Comparison of ENCODE assay signal across 22 cellular contexts in genomic region chr4:113112341-113112978, GRCh38.
DNase-seq lines count a peak whose midpoint lies in the region.
"Had no signal": no experiment of that assay in that cellular context is flagged by ENCODE, and none has a peak within 500 bp of the region (broad histone marks: within the 10 kb centered on the region; RNA-seq: fewer than 3 reads in every experiment).

No MANE protein-coding gene starts in this region.

- no CpG with 5 or more reads among the region's 2 CpGs for WGBS in mesendoderm (ENCODE audit: extremely low coverage, insufficient coverage, low lambda C conversion rate)

- peak overlapping the region; percentile 37 for H3K56ac ChIP-seq in mesendoderm (ENCODE audit: low read length)

- no peak overlapping the region for H2BK15ac ChIP-seq in mesendoderm (replicated peaks; ENCODE audit: low read depth)

- no peak overlapping the region for H3K27ac ChIP-seq in mesendoderm (ENCODE audit: low read depth, low read length)
- H3K27ac ChIP-seq: HL-60 had no signal

- no peak overlapping the region for H2BK5ac ChIP-seq in mesendoderm (ENCODE audit: low read length)

- H3K4ac ChIP-seq in mesendoderm (ENCODE audit: low read depth, low read length), result no peak overlapping the region

- no peak overlapping the region for H2AK5ac ChIP-seq in mesendoderm (ENCODE audit: low read length)

- no peak overlapping the region for H3K4me2 ChIP-seq in mesendoderm (ENCODE audit: low read length)

- no peaks in the 10 kb centered on the region for H3K36me3 ChIP-seq in mesendoderm (ENCODE audit: control insufficient read depth, insufficient read depth, low read length)
- H3K36me3 ChIP-seq: MG63 had no signal

- H3K23ac ChIP-seq in mesendoderm (ENCODE audit: low read length), result no peak overlapping the region

- no peaks in the 10 kb centered on the region for H3K79me2 ChIP-seq in mesendoderm (ENCODE audit: control insufficient read depth, insufficient read depth, low read length)

- H3K79me1 ChIP-seq in mesendoderm (ENCODE audit: low read length), result no peaks in the 10 kb centered on the region

- DNase-seq in NCI-H82 (lab: John Stamatoyannopoulos, UW) (peak; percentile 35), NCI-H82 treated with DMSO at 0.1 percent for 48 hours (lab: John Stamatoyannopoulos, UW; ENCODE audit: unreplicated experiment) (no peak), SKM-1 (lab: John Stamatoyannopoulos, UW; ENCODE audit: unreplicated experiment) (peak; percentile 22), mesendoderm (no peak), NCI-H187 treated with DMSO at 0.1 percent for 48 hours (lab: John Stamatoyannopoulos, UW) (no peak), globus pallidus (ENCODE audit: low spot score) (no peak), T-helper 1 cell (no peak)
- no peak for DNase-seq in stimulated activated naive CD4-positive, alpha-beta T cell treated with Interleukin-2 at 50 U/mL for 16 hours (lab: John Stamatoyannopoulos, UW)
- DNase-seq: DMS 273 treated with DMSO at 0.1 percent for 48 hours; GDM1; H7; IMR-90; MG63; NCI-H1092; NCI-H1436 treated with DMSO at 0.1 percent for 48 hours; NCI-H2029 treated with DMSO at 0.1 percent for 48 hours; NCI-H2171 treated with DMSO at 0.1 percent for 48 hours; NCI-H446; NCI-H526 treated with DMSO at 0.1 percent for 48 hours; NK-92 treated with Interleukin-12 subunit alpha and Interleukin-12 subunit beta, amount 100 ng/mL, for 24 hours; Right ventricle myocardium superior had no signal

- H3K4me1 ChIP-seq in mesendoderm (ENCODE audit: control insufficient read depth, low read depth, low read length), result no peaks in the 10 kb centered on the region

- H2BK120ac ChIP-seq in mesendoderm (ENCODE audit: low read depth, low read length), result no peak overlapping the region

- no peak overlapping the region for H4K8ac ChIP-seq in mesendoderm (ENCODE audit: low read depth, low read length)

- H3K18ac ChIP-seq in mesendoderm (ENCODE audit: low read length), result no peak overlapping the region

- no peaks in the 10 kb centered on the region for H3K27me3 ChIP-seq in mesendoderm (ENCODE audit: insufficient read depth, low read length, poor library complexity)
- H3K27me3 ChIP-seq: MG63 had no signal

- H3K9ac ChIP-seq in mesendoderm (ENCODE audit: low read length), result no peak overlapping the region

- H4K5ac ChIP-seq in mesendoderm (ENCODE audit: low read length), result no peak overlapping the region

- H3K4me3 ChIP-seq in mesendoderm (ENCODE audit: low read length), result no peak overlapping the region
- H3K4me3 ChIP-seq: MG63 had no signal

Comparison
In these comparisons a context has a peak if more than half of its experiments do, and no peak if none do; other contexts are left out.
1. DNase-seq: peak in NCI-H82 (single experiment) and SKM-1 (single experiment); none in NCI-H82 treated with DMSO at 0.1 percent for 48 hours (single experiment), mesendoderm (single experiment), NCI-H187 treated with DMSO at 0.1 percent for 48 hours (single experiment), globus pallidus (single experiment), stimulated activated naive CD4-positive, alpha-beta T cell treated with Interleukin-2 at 50 U/mL for 16 hours (single experiment) and T-helper 1 cell (0 of 5).